ENCODE assay signal across 8 cellular contexts in genomic region chr20:31628057-31628456, GRCh38. TPM values are rescaled to one million over a fixed set of nuclear protein-coding genes. Genes with fewer than 3 reads are reported as not detected.
"Had no signal": no experiment of that assay in that cellular context is flagged by ENCODE, and none has a peak within 500 bp of the region (broad histone marks: within the 10 kb centered on the region; RNA-seq: fewer than 3 reads in every experiment).

No MANE protein-coding gene starts in this region.

RNA-seq across cellular contexts. Expression of gene COX4I2, which starts 9.7 kb away (rescaled TPM):
- total RNA-seq: left lobe of liver; lung microvascular endothelial cell; mammary epithelial cell; mononuclear cell; myocyte; naive thymus-derived CD4-positive, alpha-beta T cell had no signal
- polyA plus RNA-seq: immature natural killer cell; keratinocyte; mammary epithelial cell; naive thymus-derived CD4-positive, alpha-beta T cell had no signal

RNA-seq across cellular contexts. Expression of gene ID1, which starts 23.0 kb away (rescaled TPM):
- polyA plus RNA-seq: naive thymus-derived CD4-positive, alpha-beta T cell had no signal
